Comparison of ENCODE assay signal across 8 cellular contexts in the genomic region with DNA sequence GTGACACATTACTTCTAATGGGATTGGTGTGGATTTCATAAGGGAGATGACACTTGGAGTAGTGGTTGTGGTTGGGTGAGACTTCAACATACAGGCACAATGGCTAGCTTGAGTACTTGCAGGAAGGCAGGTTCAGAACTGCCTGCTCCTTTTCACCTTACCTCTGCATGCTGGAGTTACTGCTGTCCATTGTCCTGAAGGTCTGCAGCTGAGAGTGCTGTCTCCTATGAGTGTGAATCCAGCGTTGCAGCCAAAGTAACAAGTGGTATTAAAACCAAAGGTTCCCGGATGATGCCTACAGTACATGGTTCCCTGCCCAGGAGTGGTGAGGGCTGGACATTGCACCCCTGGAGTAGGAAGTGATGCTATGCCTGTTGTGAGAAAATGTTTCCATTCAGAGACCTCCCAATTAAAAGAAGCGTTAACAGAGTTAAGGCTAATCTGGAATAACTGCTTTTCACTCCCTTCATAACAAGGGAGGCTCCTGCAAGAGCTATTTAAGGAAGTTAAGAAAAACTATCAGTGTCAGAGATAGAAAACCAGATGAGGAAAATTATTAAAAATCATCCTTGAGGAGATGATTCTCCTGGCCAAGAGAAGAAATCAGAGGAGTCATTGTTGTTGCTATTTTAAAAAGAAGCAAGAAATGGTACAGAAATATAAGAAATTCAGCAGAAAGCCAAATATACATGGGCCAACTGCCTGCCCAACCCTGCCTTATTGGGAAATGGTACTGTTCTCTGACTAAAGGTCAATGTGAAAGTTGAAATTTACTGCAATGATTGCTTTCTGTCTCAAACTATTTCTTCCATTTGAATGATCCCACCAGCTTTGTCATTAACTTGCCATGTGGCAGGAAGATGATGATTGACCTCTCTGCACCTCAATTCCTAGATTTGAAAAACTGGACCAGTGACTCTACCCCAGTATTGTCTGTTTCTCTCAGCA.
DNase-seq lines count a peak whose midpoint lies in the region; ATAC-seq and TF ChIP-seq lines count a peak whose summit lies in the region.

No MANE protein-coding gene starts in this region.

- no peaks in the 10 kb centered on the region for H3K4me1 ChIP-seq in NT2/D1 (ENCODE audit: insufficient read depth, insufficient read length)

- DNase-seq in activated T-cell treated with anti-CD3 and anti-CD28 coated beads, Interleukin-2, amount 50 U/mL, for 48 hours = peak; percentile 32 to 46
- DNase-seq in activated T-cell treated with anti-CD3 and anti-CD28 coated beads for 4 hours (no peak), NT2/D1 (ENCODE audit: low read depth, low spot score) (peak; percentile 43), ecto neural progenitor cell (ENCODE audit: low spot score) (peak; percentile 56), retinal pigment epithelial cell (ENCODE audit: low read depth) (peak; percentile 22), NCI-H69 (lab: John Stamatoyannopoulos, UW) (no peak), hypothalamus (lab: John Stamatoyannopoulos, UW) (no peak)

- H3K4me3 ChIP-seq in NT2/D1 (ENCODE audit: insufficient read length, low read depth) (no peak overlapping the region), retinal pigment epithelial cell (ENCODE audit: low read length) (no peak overlapping the region)

- no peaks in the 10 kb centered on the region for H3K27me3 ChIP-seq in NT2/D1 (ENCODE audit: insufficient read depth, insufficient read length)

- H3K36me3 ChIP-seq in NT2/D1 (ENCODE audit: insufficient read depth, insufficient read length, low read length) = no peaks in the 10 kb centered on the region

- TF ChIP-seq CTCF in retinal pigment epithelial cell (conservative IDR thresholded peaks at IDR 0.05; ENCODE audit: low read depth, low read length) = no peak

- H3K9ac ChIP-seq in NT2/D1 (ENCODE audit: insufficient read length, low read depth) = no peak overlapping the region

- ATAC-seq in HG03520 (IDR thresholded peaks at IDR 0.05; ENCODE audit: unreplicated experiment) = no peak

- H3K9me3 ChIP-seq in NT2/D1 (ENCODE audit: insufficient read depth, low read length) = no peaks in the 10 kb centered on the region

Comparison
In these comparisons a context has a peak if more than half of its experiments do, and no peak if none do; other contexts are left out.
1. DNase-seq: peak in activated T-cell treated with anti-CD3 and anti-CD28 coated beads, Interleukin-2, amount 50 U/mL, for 48 hours (2 of 2), NT2/D1 (single experiment), ecto neural progenitor cell (single experiment) and retinal pigment epithelial cell (single experiment); none in activated T-cell treated with anti-CD3 and anti-CD28 coated beads for 4 hours (single experiment), NCI-H69 (single experiment) and hypothalamus (0 of 51).